ENCODE assay signal across 20 cellular contexts in genomic region chr1:162405800-162406199, GRCh38. TPM values are rescaled to one million over a fixed set of nuclear protein-coding genes. Genes with fewer than 3 reads are reported as not detected.
A peak's percentile ranks its signal among the peaks of the same experiment; 100 is the strongest.
DNase-seq lines count a peak whose midpoint lies in the region; ATAC-seq and TF ChIP-seq lines count a peak whose summit lies in the region.
"Had no signal": no experiment of that assay in that cellular context is flagged by ENCODE, and none has a peak within 500 bp of the region (broad histone marks: within the 10 kb centered on the region; RNA-seq: fewer than 3 reads in every experiment).

No MANE protein-coding gene starts in this region.

- H3K27me3 Mint-ChIP-seq in natural killer cell treated with Interleukin-12 subunit alpha and Interleukin-12 subunit beta and Interleukin-15 and Interleukin-18, amount 100 ng/mL, for 72 hours = no peaks in the 10 kb centered on the region

- H3K4me3 ChIP-seq in H7 (ENCODE audit: insufficient read depth, low read depth, low read length) (no peak overlapping the region), MM.1S (ENCODE audit: low read length) (no peak overlapping the region)
- H3K4me3 ChIP-seq: HAP-1, SJSA1 had no signal

- ATAC-seq in natural killer cell treated with Interleukin-12 subunit alpha and Interleukin-12 subunit beta and Interleukin-15 and Interleukin-18, amount 100 ng/mL, for 72 hours = peak in 1 of 2 donors; percentile 61
- ATAC-seq: PC-3 had no signal

- H3F3A ChIP-seq in MM.1S (ENCODE audit: insufficient read depth, low read length) = peaks cover 11% of the 10 kb centered on the region

- no peaks in the 10 kb centered on the region for H3K36me3 ChIP-seq in H7 (replicated peaks; ENCODE audit: control insufficient read depth, insufficient read depth, low read length)
- H3K36me3 ChIP-seq in MM.1S (replicated peaks; ENCODE audit: insufficient read depth, low read length) = no peaks in the 10 kb centered on the region
- H3K36me3 ChIP-seq: HAP-1, SJSA1 had no signal

- no peaks in the 10 kb centered on the region for H3K9me3 Mint-ChIP-seq in natural killer cell treated with Interleukin-12 subunit alpha and Interleukin-12 subunit beta and Interleukin-15 and Interleukin-18, amount 100 ng/mL, for 72 hours

- H3K27me3 ChIP-seq in H7 (ENCODE audit: control insufficient read depth, insufficient read depth, low read length) (no peaks in the 10 kb centered on the region), MM.1S (replicated peaks; ENCODE audit: insufficient read depth, low read length) (no peaks in the 10 kb centered on the region)

- no peaks in the 10 kb centered on the region for H4K20me1 ChIP-seq in MM.1S (ENCODE audit: insufficient read depth, low read length)

- DNase-seq in EL = peak; percentile 55
- peak; percentile 81 for DNase-seq in amniotic epithelial cell (ENCODE audit: low read depth)
- DNase-seq in epithelial cell of prostate (ENCODE audit: low read depth, low spot score) = no peak
- no peak for DNase-seq in natural killer cell treated with Interleukin-12 subunit alpha and Interleukin-12 subunit beta and Interleukin-15 and Interleukin-18, amount 100 ng/mL, for 72 hours (ENCODE audit: low spot score)
- DNase-seq in mucosa of gallbladder (ENCODE audit: low spot score) = no peak
- DNase-seq in H7 = no peak
- DNase-seq in MM.1S = no peak
- no peak for DNase-seq in GOT3 (lab: John Stamatoyannopoulos, UW)
- DNase-seq: KG1, NCI-H1048, NCI-H1436 treated with DMSO at 0.1 percent for 48 hours, NCI-H2081 treated with DMSO at 0.1 percent for 48 hours, NCI-H510A treated with DMSO at 0.1 percent for 48 hours, NCI-H82, PC-3 had no signal

- no peaks in the 10 kb centered on the region for H3K36me3 Mint-ChIP-seq in natural killer cell treated with Interleukin-12 subunit alpha and Interleukin-12 subunit beta and Interleukin-15 and Interleukin-18, amount 100 ng/mL, for 72 hours

- no peaks in the 10 kb centered on the region for H3K9me3 ChIP-seq in MM.1S (replicated peaks; ENCODE audit: insufficient read depth, low read length)
- H3K9me3 ChIP-seq: HAP-1, SJSA1 had no signal

- H3K4me1 Mint-ChIP-seq in natural killer cell treated with Interleukin-12 subunit alpha and Interleukin-12 subunit beta and Interleukin-15 and Interleukin-18, amount 100 ng/mL, for 72 hours (ENCODE audit: low read depth in 2 of 2) = peaks cover 59 to 63% of the 10 kb centered on the region in 2 donors

- peak overlapping the region; percentile 13 for H3K27ac ChIP-seq in epithelial cell of prostate
- H3K27ac ChIP-seq in MM.1S (ENCODE audit: low read length) = no peak overlapping the region
- H3K27ac ChIP-seq: C4-2B, SJSA1 had no signal

- H3K9me2 ChIP-seq in MM.1S (replicated peaks; ENCODE audit: insufficient read depth, low read length) = no peaks in the 10 kb centered on the region

- no peak overlapping the region for H2AFZ ChIP-seq in MM.1S (ENCODE audit: low read length)

- H3K4me1 ChIP-seq in MM.1S (ENCODE audit: low read length) = peaks cover 26% of the 10 kb centered on the region
- H3K4me1 ChIP-seq: HAP-1, SJSA1 had no signal

- TF ChIP-seq CTCF in MM.1S (IDR thresholded peaks at IDR 0.05; ENCODE audit: low read length) = no peak

- H3K4me2 ChIP-seq in MM.1S (ENCODE audit: low read depth, low read length) = no peak overlapping the region

- H3K79me2 ChIP-seq in MM.1S (ENCODE audit: low read length) = no peaks in the 10 kb centered on the region

- no peak overlapping the region for H3K9ac ChIP-seq in MM.1S (ENCODE audit: low read length)

- peak overlapping the region; percentile 93 to 94 for H3K27ac Mint-ChIP-seq in natural killer cell treated with Interleukin-12 subunit alpha and Interleukin-12 subunit beta and Interleukin-15 and Interleukin-18, amount 100 ng/mL, for 72 hours

- H3K4me3 Mint-ChIP-seq in natural killer cell treated with Interleukin-12 subunit alpha and Interleukin-12 subunit beta and Interleukin-15 and Interleukin-18, amount 100 ng/mL, for 72 hours = peak overlapping the region; percentile 72

RNA-seq across cellular contexts. Expression of gene SH2D1B, which starts 6.1 kb away (rescaled TPM):
- 10 to 100 TPM; 12.7 to 19.5 TPM for total RNA-seq in natural killer cell treated with Interleukin-12 subunit alpha and Interleukin-12 subunit beta and Interleukin-15 and Interleukin-18, amount 100 ng/mL, for 72 hours
- total RNA-seq in mucosa of gallbladder = 0.12 TPM
- total RNA-seq in H7 (2014; rRNA removed; shearing (Covaris generic)) = not detected in 2 replicates
- total RNA-seq: SJSA1 had no signal

RNA-seq across cellular contexts. Expression of gene C1orf226, which starts 24.3 kb away (rescaled TPM):
- not detected for total RNA-seq in natural killer cell treated with Interleukin-12 subunit alpha and Interleukin-12 subunit beta and Interleukin-15 and Interleukin-18, amount 100 ng/mL, for 72 hours
- 31.4 TPM for total RNA-seq in mucosa of gallbladder
- total RNA-seq in H7 (2014; rRNA removed; shearing (Covaris generic)) = 9.3 and 13.4 TPM in 2 replicates

RNA-seq across cellular contexts. Expression of gene SPATA46, which starts 29.1 kb away (rescaled TPM):
- not detected for total RNA-seq in natural killer cell treated with Interleukin-12 subunit alpha and Interleukin-12 subunit beta and Interleukin-15 and Interleukin-18, amount 100 ng/mL, for 72 hours
- not detected for total RNA-seq in mucosa of gallbladder
- total RNA-seq in H7 (2014; rRNA removed; shearing (Covaris generic)) = not detected in 2 replicates
- total RNA-seq: A673, Daoy, PC-3, SJSA1 had no signal

Comparison
In these comparisons a context has a peak if more than half of its experiments do, and no peak if none do; other contexts are left out.
1. DNase-seq: peak in EL (single experiment) and amniotic epithelial cell (single experiment); none in epithelial cell of prostate (single experiment), natural killer cell treated with Interleukin-12 subunit alpha and Interleukin-12 subunit beta and Interleukin-15 and Interleukin-18, amount 100 ng/mL, for 72 hours (single experiment), mucosa of gallbladder (single experiment), H7 (single experiment), MM.1S (single experiment) and GOT3 (single experiment).
2. RNA of gene SH2D1B, which starts 6.1 kb away (total RNA-seq): 12.7 to 19.5 TPM in natural killer cell treated with Interleukin-12 subunit alpha and Interleukin-12 subunit beta and Interleukin-15 and Interleukin-18, amount 100 ng/mL, for 72 hours; 0.12 TPM in mucosa of gallbladder (single experiment) and not detected in H7; every median in the first group is over 10 times any median in the second.
3. RNA of gene C1orf226, which starts 24.3 kb away (total RNA-seq): 31.4 TPM in mucosa of gallbladder (single experiment) and 9.3 to 13.4 TPM in H7; not detected in natural killer cell treated with Interleukin-12 subunit alpha and Interleukin-12 subunit beta and Interleukin-15 and Interleukin-18, amount 100 ng/mL, for 72 hours; every median in the first group is over 10 times any median in the second.